17 cellular contexts compared by ENCODE assay signal in the genomic region with DNA sequence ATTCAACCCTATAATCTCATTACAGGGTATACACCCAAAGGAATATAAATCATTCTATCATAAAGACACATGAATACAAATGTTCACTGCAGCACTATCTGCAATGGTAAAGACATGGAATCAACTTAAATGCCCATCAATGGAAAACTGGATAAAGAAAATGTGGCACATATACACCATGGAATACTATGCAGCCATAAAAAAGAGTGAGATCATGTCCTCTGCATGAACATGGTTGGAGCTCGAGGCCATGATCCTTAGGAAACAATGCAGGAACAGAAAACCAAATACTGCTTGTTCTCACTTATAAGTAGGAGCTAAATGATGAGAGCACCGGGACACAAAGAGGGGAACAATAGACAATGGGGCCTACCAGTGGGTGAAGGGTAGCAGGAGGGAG.
DNase-seq lines count a peak whose midpoint lies in the region; ATAC-seq, FAIRE-seq and TF ChIP-seq lines count a peak whose summit lies in the region.
"Had no signal": no experiment of that assay in that cellular context is flagged by ENCODE, and none has a peak within 500 bp of the region (broad histone marks: within the 10 kb centered on the region; RNA-seq: fewer than 3 reads in every experiment).

No MANE protein-coding gene starts in this region.

- no peak for TF ChIP-seq RAD21 in K562 (CRISPR knock-in tag; conservative IDR thresholded peaks at IDR 0.05 in 1 of 2, IDR thresholded peaks at IDR 0.05 in 1 of 2)

- H3K4me1 ChIP-seq in HEK293 (ENCODE audit: control insufficient read depth, insufficient read depth, low read length) (no peaks in the 10 kb centered on the region), OCI-LY3 (ENCODE audit: low read length) (peaks cover 72% of the 10 kb centered on the region), K562 (replicated peaks in 1 of 2; ENCODE audit: control insufficient read depth in 2 of 2, insufficient read depth in 2 of 2, low read length in 2 of 2) (peaks cover 6 to 9% of the 10 kb centered on the region in 2 experiments; a peak in 4 of 5 replicates)

- peak overlapping the region; percentile 62 for H3K9ac ChIP-seq in OCI-LY3 (ENCODE audit: low read length)
- no peak overlapping the region for H3K9ac ChIP-seq in K562 (ENCODE audit: insufficient read depth in 1 of 2, low read depth in 2 of 2, low read length in 2 of 2)
- H3K9ac ChIP-seq: GM23248 had no signal

- intact Hi-C loops in K562 (cut with micrococcal nuclease) = no loop called here

- H3K9me3 ChIP-seq in HEK293 (ENCODE audit: control insufficient read depth, insufficient read depth, low read depth, low read length) (no peaks in the 10 kb centered on the region), OCI-LY3 (ENCODE audit: insufficient read depth, low read length) (no peaks in the 10 kb centered on the region), K562 (replicated peaks; ENCODE audit: control insufficient read depth, insufficient read depth, low read depth, low read length) (no peaks in the 10 kb centered on the region)

- H3K4me2 ChIP-seq in OCI-LY3 (ENCODE audit: low read length) = peak overlapping the region; percentile 48
- no peak overlapping the region for H3K4me2 ChIP-seq in K562 (ENCODE audit: insufficient read depth, low read length)

- ATAC-seq in K562 = no peak
- ATAC-seq: HCT116 had no signal

- TF ChIP-seq POLR2A in K562 (conservative IDR thresholded peaks at IDR 0.05) = no peak

- FAIRE-seq in K562 (lab: Jason Lieb, UNC) = no peak
- FAIRE-seq: H1 had no signal

- no peak overlapping the region for H3K4me3 ChIP-seq in HEK293 (ENCODE audit: low read depth, low read length)
- peak overlapping the region; percentile 17 for H3K4me3 ChIP-seq in OCI-LY3 (ENCODE audit: low read length)
- H3K4me3 ChIP-seq in K562 = no peak overlapping the region
- H3K4me3 ChIP-seq in H7 (ENCODE audit: insufficient read depth, low read depth, low read length) = no peak overlapping the region
- H3K4me3 ChIP-seq: GM23248 had no signal

- POLR2A ChIA-PET in HEK293 (lab: Yijun Ruan, JAX) (no interaction called here), K562 (lab: Yijun Ruan, JAX) (no interaction called here)

- CTCF ChIA-PET in HEK293 (lab: Yijun Ruan, JAX) (interaction anchor here (0.7 kb wide), 1 partner anchor 966 kb away, joined by 3 read pairs; no protein-coding TSS in a partner anchor), K562 (lab: Yijun Ruan, JAX; ENCODE audit: low intra/inter-chr PET ratio) (no interaction called here)

- H3K9me1 ChIP-seq in K562 (ENCODE audit: control insufficient read depth, insufficient read depth, low read length) = no peaks in the 10 kb centered on the region

- TF ChIP-seq EP300 in K562 (IDR thresholded peaks at IDR 0.05; ENCODE audit: low read length) = no peak

- no peak overlapping the region for H2AFZ ChIP-seq in OCI-LY3 (ENCODE audit: low read depth, low read length)
- H2AFZ ChIP-seq in K562 (ENCODE audit: low read depth, low read length) = no peak overlapping the region
- H2AFZ ChIP-seq: GM23248 had no signal

- H4K20me1 ChIP-seq in OCI-LY3 (ENCODE audit: insufficient read depth, low read length) (no peaks in the 10 kb centered on the region), K562 (replicated peaks; ENCODE audit: control insufficient read depth, insufficient read depth, low read length) (no peaks in the 10 kb centered on the region)

- in situ Hi-C loops in K562 (cut with MboI) = no loop called here

- no peaks in the 10 kb centered on the region for H3K27me3 ChIP-seq in OCI-LY3 (ENCODE audit: low read depth, low read length)
- H3K27me3 ChIP-seq in K562 (ENCODE audit: control insufficient read depth in 2 of 2, insufficient read depth in 2 of 2, low read length in 2 of 2) = no peaks in the 10 kb centered on the region
- H3K27me3 ChIP-seq in H7 (ENCODE audit: control insufficient read depth, insufficient read depth, low read length) = no peaks in the 10 kb centered on the region

- WGBS in K562 (ENCODE audit: insufficient coverage, low coverage, missing lambda C conversion rate) = 92% methylated on average over 2 of the region's 2 CpGs

- peaks cover 0 to 7% of the 10 kb centered on the region in 2 experiments; a peak in 1 of 3 replicates for H3K36me3 ChIP-seq in HEK293 (ENCODE audit: control insufficient read depth in 2 of 2, insufficient read depth in 1 of 2, low read length in 2 of 2)
- peaks cover 55% of the 10 kb centered on the region for H3K36me3 ChIP-seq in OCI-LY3 (replicated peaks; ENCODE audit: low read depth, low read length)
- peaks cover 4% of the 10 kb centered on the region; the same call in 1 of the 3 replicates for H3K36me3 ChIP-seq in K562 (ENCODE audit: control insufficient read depth, insufficient read depth, low read length)
- no peaks in the 10 kb centered on the region for H3K36me3 ChIP-seq in H7 (replicated peaks; ENCODE audit: control insufficient read depth, insufficient read depth, low read length)

- no peak overlapping the region for H3K27ac ChIP-seq in HEK293 (ENCODE audit: extremely low read depth, low read depth, low read length)
- H3K27ac ChIP-seq in OCI-LY3 (ENCODE audit: low read length) = peak overlapping the region; percentile 91
- no peak overlapping the region for H3K27ac ChIP-seq in K562 (ENCODE audit: extremely low read depth, low read depth, low read length)
- H3K27ac ChIP-seq: GM23248 had no signal

- DNase-seq in K562 (ENCODE audit: extremely low read depth in 1 of 4, low spot score in 3 of 4) = no peak
- DNase-seq in anterior cingulate cortex (lab: John Stamatoyannopoulos, UW) = no peak
- DNase-seq in HuH-7 (ENCODE audit: low spot score) = no peak
- no peak for DNase-seq in H7
- DNase-seq: Calu3; CD4-positive, alpha-beta memory T cell; COR-L47; DMS53; DMS79 treated with DMSO at 0.1 percent for 48 hours; GF-D8; GM23248; H9; HFFc6 had no signal

- H3K79me2 ChIP-seq in OCI-LY3 (ENCODE audit: low read length) (peaks cover 53% of the 10 kb centered on the region), K562 (ENCODE audit: control insufficient read depth, insufficient read depth, low read length) (no peaks in the 10 kb centered on the region)

- no TSS peak for BruUV-seq in K562 (replicated peaks; lab: Mats Ljungman, UMichigan)

- TF ChIP-seq CTCF in HEK293 (tag by site-specific recombination; IDR thresholded peaks at IDR 0.05) (no peak), OCI-LY3 (IDR thresholded peaks at IDR 0.05; ENCODE audit: low read depth, low read length) (no peak), K562 (IDR thresholded peaks at IDR 0.05 in 2 of 3, conservative IDR thresholded peaks at IDR 0.05 in 1 of 3; ENCODE audit: insufficient read depth in 2 of 3, low read depth in 1 of 3, low read length in 3 of 3) (no peak)

TF ChIP-seq in HEK293, 187 proteins besides CTCF, POLR2A, EP300 and RAD21:
- TF ChIP-seq ZNF416 (tag by site-specific recombination; IDR thresholded peaks at IDR 0.05) (no peak), ZNF394 (tag by site-specific recombination; IDR thresholded peaks at IDR 0.05; ENCODE audit: borderline replicate concordance) (no peak), ZNF146 (tag by site-specific recombination; IDR thresholded peaks at IDR 0.05) (peak; percentile 62)

TF ChIP-seq in K562, 482 proteins besides CTCF, POLR2A, EP300 and RAD21:
- TF ChIP-seq RBM25 (IDR thresholded peaks at IDR 0.05; ENCODE audit: low read depth, low read length, severe bottlenecking) (peak; percentile 44), BRCA1 (IDR thresholded peaks at IDR 0.05) (no peak), BRCA1 (CRISPR knock-in tag; IDR thresholded peaks at IDR 0.05) (no peak), BCOR (IDR thresholded peaks at IDR 0.05) (0 out of 2 replicates have a peak, but pooled peaks have one; percentile 14), HDAC1 (IDR thresholded peaks at IDR 0.05) (no peak), ZNF146 (CRISPR knock-in tag; IDR thresholded peaks at IDR 0.05; ENCODE audit: unreplicated experiment) (peak; percentile 91)
